21 cellular contexts compared by ENCODE assay signal in the genomic region with DNA sequence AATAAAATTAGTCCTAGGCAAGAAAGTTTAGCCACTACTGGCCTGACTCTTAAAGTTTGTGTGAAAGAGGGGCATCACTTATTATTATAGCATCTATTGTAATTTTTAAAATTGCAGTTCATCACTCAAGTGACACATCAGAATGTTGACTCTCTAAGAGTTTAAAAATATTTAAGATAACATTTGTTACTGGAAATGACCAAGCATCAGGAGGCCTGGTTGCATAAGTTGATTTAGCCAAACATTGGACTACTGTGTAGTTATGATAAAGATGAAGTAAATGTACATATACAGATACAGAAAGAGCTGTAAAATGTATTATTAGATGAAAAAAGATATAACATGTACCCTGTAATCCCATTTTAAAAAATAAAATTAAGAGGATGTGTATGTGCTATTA.
"Had no signal": no experiment of that assay in that cellular context is flagged by ENCODE, and none has a peak within 500 bp of the region (broad histone marks: within the 10 kb centered on the region; RNA-seq: fewer than 3 reads in every experiment).

No MANE protein-coding gene starts in this region.

- H3K4me3 Mint-ChIP-seq: naive B cell; neural crest cell; stimulated activated naive B cell treated with anti-CD40 and anti-IgM and Interleukin-4, amounts not matched to agents 10 μg/mL and 1 μg/mL and 100 μg/mL, for 72 hours; stimulated activated naive CD8-positive, alpha-beta T cell treated with anti-CD3 and anti-CD28 coated beads, Interleukin-15, amount 100 ng/mL, for 72 hours had no signal

- H3K4me3 ChIP-seq: dorsolateral prefrontal cortex, gastroesophageal sphincter, spleen, thoracic aorta, transverse colon had no signal

- H3K27ac ChIP-seq: dorsolateral prefrontal cortex, gastroesophageal sphincter, spleen, thoracic aorta, transverse colon had no signal

- H3K27me3 Mint-ChIP-seq: naive B cell; stimulated activated naive B cell treated with anti-CD40 and anti-IgM and Interleukin-4, amounts not matched to agents 10 μg/mL and 1 μg/mL and 100 μg/mL, for 72 hours; stimulated activated naive CD8-positive, alpha-beta T cell treated with anti-CD3 and anti-CD28 coated beads, Interleukin-15, amount 100 ng/mL, for 72 hours had no signal

- ATAC-seq: esophagus mucosa; gastroesophageal sphincter; left colon; sciatic nerve; stimulated activated naive B cell treated with anti-CD40 and anti-IgM and Interleukin-4, amounts not matched to agents 10 μg/mL and 1 μg/mL and 100 μg/mL, for 72 hours; stimulated activated naive CD8-positive, alpha-beta T cell treated with anti-CD3 and anti-CD28 coated beads, Interleukin-15, amount 100 ng/mL, for 72 hours had no signal

- H3K27ac Mint-ChIP-seq: stimulated activated naive B cell treated with anti-CD40 and anti-IgM and Interleukin-4, amounts not matched to agents 10 μg/mL and 1 μg/mL and 100 μg/mL, for 72 hours; stimulated activated naive CD8-positive, alpha-beta T cell treated with anti-CD3 and anti-CD28 coated beads, Interleukin-15, amount 100 ng/mL, for 72 hours had no signal

- H3K27me3 ChIP-seq: dorsolateral prefrontal cortex, gastroesophageal sphincter, spleen, transverse colon had no signal

- H3K4me1 ChIP-seq: gastroesophageal sphincter, spleen, transverse colon had no signal

- H3K9me3 ChIP-seq: gastroesophageal sphincter, spleen, thoracic aorta, transverse colon had no signal

- H3K4me1 Mint-ChIP-seq: neural crest cell; stimulated activated naive CD8-positive, alpha-beta T cell treated with anti-CD3 and anti-CD28 coated beads, Interleukin-15, amount 100 ng/mL, for 72 hours had no signal

- H3K36me3 ChIP-seq: thoracic aorta had no signal

- H3K9me3 Mint-ChIP-seq: naive B cell had no signal

- DNase-seq: cortex of kidney; dorsolateral prefrontal cortex; effector CD8-positive, alpha-beta T cell; foreskin fibroblast; glutamatergic neuron; left colon; mesendoderm; naive B cell; posterior cingulate gyrus; spleen; stimulated activated CD4-positive, alpha-beta T cell treated with anti-CD3 and anti-CD28 coated beads, Interleukin-15, amount 100 ng/mL, for 24 hours; stimulated activated CD4-positive, alpha-beta T cell treated with anti-CD3 and anti-CD28 coated beads, Interleukin-1b, Interleukin-23, amount 100 ng/mL, for 48 hours; stimulated activated CD4-positive, alpha-beta T cell treated with anti-CD3 and anti-CD28 coated beads, Interleukin-4, amount 100 ng/mL, for 24 hours; stimulated activated naive B cell treated with anti-CD40 and anti-IgM and Interleukin-4, amounts not matched to agents 10 μg/mL and 1 μg/mL and 100 μg/mL, for 72 hours; stimulated activated naive CD8-positive, alpha-beta T cell treated with anti-CD3 and anti-CD28 coated beads, Interleukin-15, amount 100 ng/mL, for 72 hours; transverse colon had no signal
